In the genomic region with DNA sequence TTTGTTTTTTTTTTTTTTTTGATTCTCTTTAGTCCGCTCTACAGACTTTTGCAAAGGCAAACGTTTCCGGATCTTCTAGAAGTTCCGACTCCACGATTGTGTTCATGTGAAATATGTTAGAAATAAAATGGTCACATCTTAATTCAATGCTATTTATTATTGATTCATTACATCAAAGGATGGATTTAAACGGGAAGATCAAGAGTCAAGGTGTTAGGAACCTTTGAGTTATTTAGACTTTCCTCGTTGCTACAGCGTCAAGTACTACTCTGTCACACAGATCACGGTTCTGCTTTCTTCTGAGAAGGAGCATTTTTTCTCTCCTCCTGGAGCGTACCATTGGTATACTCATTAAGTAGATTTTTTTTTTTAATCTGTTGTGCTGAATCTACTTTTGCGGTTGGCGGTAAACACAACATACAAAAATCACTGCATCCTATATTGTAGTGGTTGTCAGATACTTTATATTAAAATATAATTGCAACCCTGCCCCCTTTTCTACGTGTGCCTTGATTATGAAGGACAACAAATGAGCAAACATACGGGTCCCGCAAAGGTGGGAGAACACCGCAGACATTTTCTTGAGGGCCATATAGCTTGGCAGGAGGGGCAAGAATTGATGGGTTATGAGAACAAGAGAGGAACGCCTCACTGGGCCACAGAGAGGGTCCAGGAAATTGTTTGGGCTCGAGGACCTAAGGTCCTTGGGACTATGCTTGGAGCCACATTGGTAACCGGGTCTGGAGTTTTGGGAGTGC, we compare ENCODE assay signal across 9 cellular contexts. TPM values are rescaled to one million over a fixed set of nuclear protein-coding genes. Genes with fewer than 3 reads are reported as not detected.
DNase-seq lines count a peak whose midpoint lies in the region; ATAC-seq, FAIRE-seq and TF ChIP-seq lines count a peak whose summit lies in the region.
"Had no signal": no experiment of that assay in that cellular context is flagged by ENCODE, and none has a peak within 500 bp of the region (broad histone marks: within the 10 kb centered on the region; RNA-seq: fewer than 3 reads in every experiment).

No MANE protein-coding gene starts in this region.

- no peaks in the 10 kb centered on the region for H3K36me3 Mint-ChIP-seq in glutamatergic neuron (ENCODE audit: unreplicated experiment)

- no peaks in the 10 kb centered on the region for H3K9me3 ChIP-seq in HepG2 (ENCODE audit: low read length)
- H3K9me3 ChIP-seq in right lobe of liver = no peaks in the 10 kb centered on the region
- no peaks in the 10 kb centered on the region for H3K9me3 ChIP-seq in SK-N-MC (ENCODE audit: low read depth, low read length)
- H3K9me3 ChIP-seq in uterus = no peaks in the 10 kb centered on the region

- CTCF ChIA-PET in HepG2 (lab: Yijun Ruan, JAX; ENCODE audit: low intra/inter-chr PET ratio, low total read pairs) = no interaction called here

- H3K4me3 Mint-ChIP-seq in glutamatergic neuron (ENCODE audit: unreplicated experiment) = no peak overlapping the region

- no peak for TF ChIP-seq RAD21 in HepG2 (CRISPR knock-in tag; IDR thresholded peaks at IDR 0.05)

- no peaks in the 10 kb centered on the region for H4K20me1 ChIP-seq in HepG2 (ENCODE audit: insufficient read depth, low read length)

- no peaks in the 10 kb centered on the region for H3K79me2 ChIP-seq in HepG2 (ENCODE audit: insufficient read depth, low read length)

- peaks cover 15% of the 10 kb centered on the region for H3K9me3 Mint-ChIP-seq in glutamatergic neuron (ENCODE audit: unreplicated experiment)

- DNase-seq in HepG2 (ENCODE audit: low spot score) (no peak), right lobe of liver (no peak), SK-N-MC (ENCODE audit: low read depth, low spot score) (no peak), glutamatergic neuron (no peak), uterus (no peak), HTR-8/SVneo (ENCODE audit: insufficient read length, low spot score) (no peak), activated gamma-delta T cell (lab: John Stamatoyannopoulos, UW) (no peak)

- no peaks in the 10 kb centered on the region for H3K36me3 ChIP-seq in HepG2 (replicated peaks in 1 of 2; ENCODE audit: control insufficient read depth in 1 of 2, insufficient read depth in 2 of 2, low read length in 2 of 2)
- no peaks in the 10 kb centered on the region for H3K36me3 ChIP-seq in right lobe of liver
- no peaks in the 10 kb centered on the region for H3K36me3 ChIP-seq in SK-N-MC (ENCODE audit: insufficient read depth, low read length)
- H3K36me3 ChIP-seq in uterus = no peaks in the 10 kb centered on the region

- intact Hi-C loops in HepG2 (cut with micrococcal nuclease; ENCODE audit: unreplicated experiment) (loop anchor here (1.0 to 10.0 kb wide), 3 partner anchors 35 to 919 kb away; partner anchors contain the start of genes ABT1 and ZNF184), right lobe of liver (cut with DNase I) (no loop called here), uterus (cut with DNase I; ENCODE audit: low total_unique reads) (no loop called here)

- FAIRE-seq in HepG2 (lab: Jason Lieb, UNC) (no peak), HTR-8/SVneo (lab: Jason Lieb, UNC) (no peak)

- peaks cover 7% of the 10 kb centered on the region for H3K27me3 Mint-ChIP-seq in glutamatergic neuron (ENCODE audit: unreplicated experiment)

- TF ChIP-seq EP300 in HepG2 (IDR thresholded peaks at IDR 0.05; ENCODE audit: low read depth in 2 of 2, low read length in 2 of 2) = no peak
- TF ChIP-seq EP300 in HepG2 (CRISPR knock-in tag; IDR thresholded peaks at IDR 0.05; ENCODE audit: borderline replicate concordance) = no peak

- no TSS peak for BruUV-seq in HepG2 (replicated peaks; lab: Mats Ljungman, UMichigan)

- POLR2A ChIA-PET in HepG2 (lab: Yijun Ruan, JAX) = interaction anchor here (1.1 to 5.7 kb wide), 7 partner anchors 10 to 233 kb away, joined by 3 to 68 read pairs (median 6); partner anchors contain the start of gene HMGN4

- peak; percentile 2; the same call in 2 of the 3 replicates for ATAC-seq in HepG2
- ATAC-seq in right lobe of liver = no peak
- no peak for ATAC-seq in activated CD4-positive, CD25-positive, alpha-beta regulatory T cell treated with anti-CD3 and anti-CD28 coated beads, Interleukin-2, amount 50 U/mL, for 24 hours

- no peaks in the 10 kb centered on the region; a peak in 1 of 5 replicates for H3K27me3 ChIP-seq in HepG2 (ENCODE audit: control insufficient read depth in 1 of 2, insufficient read depth in 2 of 2, low read length in 2 of 2)
- H3K27me3 ChIP-seq in right lobe of liver = no peaks in the 10 kb centered on the region
- no peaks in the 10 kb centered on the region for H3K27me3 ChIP-seq in uterus

- H3K9ac ChIP-seq in HepG2 (ENCODE audit: insufficient read depth, low read depth, low read length) (peak overlapping the region; percentile 36), SK-N-MC (ENCODE audit: insufficient read length) (peak overlapping the region; percentile 86)

- H3K4me2 ChIP-seq in HepG2 (ENCODE audit: low read depth, low read length) = peak overlapping the region; percentile 89

- WGBS in HepG2 (ENCODE audit: low lambda C conversion rate) = 59% methylated on average over 19 of the region's 19 CpGs
- 45% methylated on average over 19 of the region's 19 CpGs for WGBS in right lobe of liver (ENCODE audit: insufficient coverage, low coverage, low lambda C conversion rate, missing lambda C conversion rate)

- TF ChIP-seq CTCF in HepG2 (CRISPR knock-in tag; IDR thresholded peaks at IDR 0.05) (no peak), right lobe of liver (IDR thresholded peaks at IDR 0.05) (no peak), glutamatergic neuron (IDR thresholded peaks at IDR 0.05; ENCODE audit: partially characterized antibody, unreplicated experiment) (no peak), uterus (IDR thresholded peaks at IDR 0.05) (no peak)

- H3K4me1 ChIP-seq in HepG2 (ENCODE audit: insufficient read depth, low read length) = peaks cover 52% of the 10 kb centered on the region
- H3K4me1 ChIP-seq in right lobe of liver = peaks cover 0 to 18% (median 8%) of the 10 kb centered on the region in 4 donors
- no peaks in the 10 kb centered on the region for H3K4me1 ChIP-seq in uterus

- TF ChIP-seq POLR2A in HepG2 (IDR thresholded peaks at IDR 0.05; ENCODE audit: insufficient read depth in 1 of 2, low read depth in 2 of 2, low read length in 2 of 2) (no peak), right lobe of liver (IDR thresholded peaks at IDR 0.05) (no peak), uterus (IDR thresholded peaks at IDR 0.05) (no peak)

- peaks cover 5% of the 10 kb centered on the region for H3K4me1 Mint-ChIP-seq in glutamatergic neuron (ENCODE audit: low read depth, unreplicated experiment)

- in situ Hi-C loops in HepG2 (cut with HindIII; ENCODE audit: extremely low pct_ligation_motif_present, low pct_unique_long_range_greater_than_20kb) = no loop called here

- H3K4me3 ChIP-seq in HepG2 (replicated peaks in 1 of 3; ENCODE audit: insufficient read depth in 1 of 3, low read depth in 2 of 3, low read length in 3 of 3) (peak overlapping the region; percentile 77 to 81 (median 80)), right lobe of liver (no peak overlapping the region), SK-N-MC (peak overlapping the region; percentile 87), uterus (peak overlapping the region; percentile 1 to 52)

- peak overlapping the region; percentile 24 for H3K27ac Mint-ChIP-seq in glutamatergic neuron (ENCODE audit: unreplicated experiment)

- H3K27ac ChIP-seq in HepG2 (ENCODE audit: extremely low read length, insufficient read depth, low read length) (peak overlapping the region; percentile 4), right lobe of liver (no peak overlapping the region), SK-N-MC (peak overlapping the region; percentile 77), uterus (peak overlapping the region; percentile 92 to 97)

- H2AFZ ChIP-seq in HepG2 (ENCODE audit: low read length) = peak overlapping the region; percentile 43

RNA-seq across cellular contexts. Expression of gene HMGN4, which starts 17.5 kb away (rescaled TPM):
- total RNA-seq in HepG2 (2016; rRNA removed; fragmentation: Illumina TruSeq; extraction: Trizol) (52.1 and 79.1 TPM in 2 replicates), right lobe of liver (10 to 100 TPM in 3 of 6 experiments, 1 to 10 TPM in 3; 5.8 to 13.2 (median 9.1) TPM), glutamatergic neuron (ENCODE audit: unreplicated experiment) (56.9 TPM), uterus (10 to 100 TPM; 14.6 to 89.0 (median 73.3) TPM)
- 14.1 and 14.2 TPM in 2 replicates for total RNA-seq in HepG2 (2016; cell fraction: cytosol; rRNA removed; fragmentation: Illumina TruSeq; extraction: Trizol; ENCODE audit: low read depth)
- total RNA-seq in HepG2 (2016; cell fraction: insoluble cytoplasmic fraction; rRNA removed; fragmentation: Illumina TruSeq; extraction: Trizol) = 57.3 and 82.0 TPM in 2 replicates
- total RNA-seq in HepG2 (2016; cell fraction: membrane; rRNA removed; fragmentation: Illumina TruSeq; extraction: Trizol) = 39.7 and 45.8 TPM in 2 replicates
- total RNA-seq in HepG2 (2016; cell fraction: nucleus; rRNA removed; fragmentation: Illumina TruSeq; extraction: Trizol) = 25.0 and 25.1 TPM in 2 replicates
- 35.2 and 39.9 TPM in 2 replicates for polyA plus RNA-seq in HepG2 (2011; rRNA removed)
- 30.0 and 36.6 TPM in 2 replicates for polyA plus RNA-seq in HepG2 (2011; cell fraction: cytosol; rRNA removed)
- polyA plus RNA-seq in HepG2 (2011; cell fraction: nucleus; rRNA removed) = 17.1 and 20.4 TPM in 2 replicates
- polyA plus RNA-seq in HepG2 (2012) = 43.4 and 46.6 TPM in 2 replicates
- polyA plus RNA-seq in HepG2 (2016; cell fraction: cytosol; fragmentation: Illumina TruSeq; extraction: Trizol; ENCODE audit: low read depth) = 7.3 and 12.1 TPM in 2 replicates
- 70.8 and 81.5 TPM in 2 replicates for polyA plus RNA-seq in HepG2 (2016; cell fraction: insoluble cytoplasmic fraction; fragmentation: Illumina TruSeq; extraction: Trizol; ENCODE audit: low read depth)
- 23.8 and 31.2 TPM in 2 replicates for polyA plus RNA-seq in HepG2 (2016; cell fraction: membrane; fragmentation: Illumina TruSeq; extraction: Trizol; ENCODE audit: low read depth)
- polyA plus RNA-seq in HepG2 (2016; cell fraction: nucleus; fragmentation: Illumina TruSeq; extraction: Trizol; ENCODE audit: insufficient read depth, low read depth) = 36.5 and 38.4 TPM in 2 replicates
- 13.7 and 15.1 TPM in 2 replicates for polyA minus RNA-seq in HepG2 (2011; rRNA and poly(A)+ RNA removed; ENCODE audit: low replicate concordance)
- 19.8 and 21.2 TPM in 2 replicates for polyA minus RNA-seq in HepG2 (2011; cell fraction: cytosol; rRNA and poly(A)+ RNA removed)
- 6.7 and 13.2 TPM in 2 replicates for polyA minus RNA-seq in HepG2 (2011; cell fraction: nucleus; rRNA and poly(A)+ RNA removed)

RNA-seq across cellular contexts. Expression of gene ABT1, which starts 41.1 kb away (rescaled TPM):
- total RNA-seq in HepG2 (2016; rRNA removed; fragmentation: Illumina TruSeq; extraction: Trizol) (38.4 and 50.8 TPM in 2 replicates), right lobe of liver (1 to 10 TPM; 5.0 to 9.2 (median 7.0) TPM), glutamatergic neuron (ENCODE audit: unreplicated experiment) (15.9 TPM), uterus (10 to 100 TPM; 10.5 to 18.7 (median 16.1) TPM)
- total RNA-seq in HepG2 (2016; cell fraction: cytosol; rRNA removed; fragmentation: Illumina TruSeq; extraction: Trizol; ENCODE audit: low read depth) = 6.2 and 6.4 TPM in 2 replicates
- total RNA-seq in HepG2 (2016; cell fraction: insoluble cytoplasmic fraction; rRNA removed; fragmentation: Illumina TruSeq; extraction: Trizol) = 39.5 and 50.0 TPM in 2 replicates
- 18.4 and 20.2 TPM in 2 replicates for total RNA-seq in HepG2 (2016; cell fraction: membrane; rRNA removed; fragmentation: Illumina TruSeq; extraction: Trizol)
- total RNA-seq in HepG2 (2016; cell fraction: nucleus; rRNA removed; fragmentation: Illumina TruSeq; extraction: Trizol) = 17.8 and 18.7 TPM in 2 replicates
- 37.4 and 38.4 TPM in 2 replicates for polyA plus RNA-seq in HepG2 (2011; rRNA removed)
- polyA plus RNA-seq in HepG2 (2011; cell fraction: cytosol; rRNA removed) = 33.8 and 41.1 TPM in 2 replicates
- 18.1 and 19.0 TPM in 2 replicates for polyA plus RNA-seq in HepG2 (2011; cell fraction: nucleus; rRNA removed)
- polyA plus RNA-seq in HepG2 (2012) = 15.8 and 17.3 TPM in 2 replicates
- polyA plus RNA-seq in HepG2 (2016; cell fraction: cytosol; fragmentation: Illumina TruSeq; extraction: Trizol; ENCODE audit: low read depth) = 5.3 and 6.1 TPM in 2 replicates
- 49.1 and 55.1 TPM in 2 replicates for polyA plus RNA-seq in HepG2 (2016; cell fraction: insoluble cytoplasmic fraction; fragmentation: Illumina TruSeq; extraction: Trizol; ENCODE audit: low read depth)
- polyA plus RNA-seq in HepG2 (2016; cell fraction: membrane; fragmentation: Illumina TruSeq; extraction: Trizol; ENCODE audit: low read depth) = 14.0 and 15.3 TPM in 2 replicates
- polyA plus RNA-seq in HepG2 (2016; cell fraction: nucleus; fragmentation: Illumina TruSeq; extraction: Trizol; ENCODE audit: insufficient read depth, low read depth) = 23.9 and 25.0 TPM in 2 replicates
- polyA minus RNA-seq in HepG2 (2011; rRNA and poly(A)+ RNA removed; ENCODE audit: low replicate concordance) = 20.6 and 39.2 TPM in 2 replicates
- polyA minus RNA-seq in HepG2 (2011; cell fraction: cytosol; rRNA and poly(A)+ RNA removed) = 13.6 and 14.0 TPM in 2 replicates
- 31.2 and 33.4 TPM in 2 replicates for polyA minus RNA-seq in HepG2 (2011; cell fraction: nucleus; rRNA and poly(A)+ RNA removed)

RNA-seq across cellular contexts. Expression of gene BTN1A1, which starts 55.6 kb away (rescaled TPM):
- total RNA-seq in HepG2 (2016; rRNA removed; fragmentation: Illumina TruSeq; extraction: Trizol) (not detected in 2 replicates), right lobe of liver (not detected), glutamatergic neuron (ENCODE audit: unreplicated experiment) (not detected), uterus (under 1 TPM in 1 of 4 donors, not detected in 3; 0.07 TPM)
- not detected in 2 replicates for total RNA-seq in HepG2 (2016; cell fraction: cytosol; rRNA removed; fragmentation: Illumina TruSeq; extraction: Trizol; ENCODE audit: low read depth)
- total RNA-seq in HepG2 (2016; cell fraction: insoluble cytoplasmic fraction; rRNA removed; fragmentation: Illumina TruSeq; extraction: Trizol) = not detected in 2 replicates
- total RNA-seq in HepG2 (2016; cell fraction: membrane; rRNA removed; fragmentation: Illumina TruSeq; extraction: Trizol) = not detected in 2 replicates
- not detected in 2 replicates for total RNA-seq in HepG2 (2016; cell fraction: nucleus; rRNA removed; fragmentation: Illumina TruSeq; extraction: Trizol)
- 0.04 and 0.12 TPM in 2 replicates for polyA plus RNA-seq in HepG2 (2011; rRNA removed)
- 0.04 and 0.08 TPM in 2 replicates for polyA plus RNA-seq in HepG2 (2011; cell fraction: cytosol; rRNA removed)
- polyA plus RNA-seq in HepG2 (2011; cell fraction: nucleus; rRNA removed) = not detected in 2 replicates
- polyA plus RNA-seq in HepG2 (2012) = 0.05 and 0.07 TPM in 2 replicates
- not detected in 2 replicates for polyA plus RNA-seq in HepG2 (2016; cell fraction: cytosol; fragmentation: Illumina TruSeq; extraction: Trizol; ENCODE audit: low read depth)
- not detected in 2 replicates for polyA plus RNA-seq in HepG2 (2016; cell fraction: insoluble cytoplasmic fraction; fragmentation: Illumina TruSeq; extraction: Trizol; ENCODE audit: low read depth)
- not detected in 2 replicates for polyA plus RNA-seq in HepG2 (2016; cell fraction: membrane; fragmentation: Illumina TruSeq; extraction: Trizol; ENCODE audit: low read depth)
- not detected in 2 replicates for polyA plus RNA-seq in HepG2 (2016; cell fraction: nucleus; fragmentation: Illumina TruSeq; extraction: Trizol; ENCODE audit: insufficient read depth, low read depth)
- not detected in 2 replicates for polyA minus RNA-seq in HepG2 (2011; rRNA and poly(A)+ RNA removed; ENCODE audit: low replicate concordance)
- not detected in 2 replicates for polyA minus RNA-seq in HepG2 (2011; cell fraction: cytosol; rRNA and poly(A)+ RNA removed)
- polyA minus RNA-seq in HepG2 (2011; cell fraction: nucleus; rRNA and poly(A)+ RNA removed) = not detected in 2 replicates
- total RNA-seq: temporal lobe had no signal

Comparison
In these comparisons a context has a peak if more than half of its experiments do, and no peak if none do; other contexts are left out.
1. H3K27ac ChIP-seq: peak in HepG2 (single experiment), SK-N-MC (single experiment) and uterus (2 of 2); none in right lobe of liver (0 of 3).
2. H3K4me3 ChIP-seq: peak in HepG2 (3 of 3), SK-N-MC (single experiment) and uterus (2 of 2); none in right lobe of liver (0 of 3).